Comparison of ENCODE assay signal across 9 cellular contexts in the genomic region with DNA sequence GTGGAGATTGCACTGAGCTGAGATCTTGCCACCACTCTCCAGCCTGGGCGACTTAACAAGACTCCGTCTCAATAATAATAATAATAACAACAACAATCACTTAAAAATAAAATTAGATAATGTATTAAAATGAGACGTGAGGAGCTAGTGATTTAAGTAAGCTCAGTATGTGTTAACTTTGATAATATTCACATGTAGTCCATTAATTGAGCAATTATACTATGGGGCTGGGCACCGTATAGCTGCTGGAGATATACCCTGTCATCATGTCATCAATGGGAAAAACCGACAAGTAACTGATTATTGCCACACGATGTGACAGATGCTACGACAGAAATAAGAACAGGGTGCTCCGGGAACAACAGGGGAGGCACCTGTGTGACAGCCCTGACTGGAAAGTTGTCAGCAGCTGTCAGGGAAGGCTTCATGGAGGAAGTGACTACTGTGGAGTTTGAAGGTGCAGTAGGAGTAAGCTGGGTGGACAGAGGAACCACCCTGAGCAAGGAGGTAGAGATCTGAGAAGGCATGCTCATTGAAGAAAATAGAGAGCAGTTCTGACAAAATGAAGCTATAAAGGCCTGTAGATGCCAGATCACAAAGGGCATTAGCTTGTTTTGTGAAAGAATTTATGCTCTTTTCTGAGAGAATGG. TPM values are rescaled to one million over a fixed set of nuclear protein-coding genes. Genes with fewer than 3 reads are reported as not detected.
DNase-seq lines count a peak whose midpoint lies in the region; ATAC-seq, FAIRE-seq and TF ChIP-seq lines count a peak whose summit lies in the region.
"Had no signal": no experiment of that assay in that cellular context is flagged by ENCODE, and none has a peak within 500 bp of the region (broad histone marks: within the 10 kb centered on the region; RNA-seq: fewer than 3 reads in every experiment).

No MANE protein-coding gene starts in this region.

- no peaks in the 10 kb centered on the region for H3K27me3 ChIP-seq in GM12878 (replicated peaks in 1 of 2; ENCODE audit: control insufficient read depth in 2 of 2, insufficient read depth in 2 of 2, low read length in 1 of 2)
- no peaks in the 10 kb centered on the region for H3K27me3 ChIP-seq in mucosa of stomach (ENCODE audit: control insufficient read depth, insufficient read depth, low read length)

- H2AFZ ChIP-seq in GM12878 (ENCODE audit: control insufficient read depth, low read depth, low read length) = peak overlapping the region; percentile 58

- peak; percentile 52 for FAIRE-seq in GM12878 (lab: Jason Lieb, UNC)

- in situ Hi-C loops in GM12878 (cut with MboI) = no loop called here

- H3K36me3 ChIP-seq in GM12878 (ENCODE audit: control insufficient read depth in 2 of 2, insufficient read depth in 2 of 2, low read length in 1 of 2) (no peaks in the 10 kb centered on the region), mucosa of stomach (ENCODE audit: control insufficient read depth, insufficient read depth, low read length) (no peaks in the 10 kb centered on the region)
- H3K36me3 ChIP-seq: neutrophil had no signal

- TF ChIP-seq CTCF in 22Rv1 (IDR thresholded peaks at IDR 0.05) (no peak), GM12878 (IDR thresholded peaks at IDR 0.05 in 2 of 3, conservative IDR thresholded peaks at IDR 0.05 in 1 of 3; ENCODE audit: control insufficient read depth in 2 of 3, extremely low read depth in 1 of 3, insufficient read depth in 1 of 3, low read depth in 3 of 3, low read length in 3 of 3) (no peak)

- no peak for TF ChIP-seq RAD21 in GM12878 (IDR thresholded peaks at IDR 0.05; ENCODE audit: insufficient read depth, low read depth, low read length)

- H3K9me3 ChIP-seq in GM12878 (replicated peaks; ENCODE audit: control insufficient read depth, insufficient read depth, low read length) (no peaks in the 10 kb centered on the region), mucosa of stomach (ENCODE audit: control insufficient read depth, low read length) (no peaks in the 10 kb centered on the region)
- H3K9me3 ChIP-seq: neutrophil had no signal

- ATAC-seq in HG02973 (IDR thresholded peaks at IDR 0.05; ENCODE audit: unreplicated experiment) = peak; percentile 1
- no peak for ATAC-seq in GM12878
- no peak for ATAC-seq in HG02588 (IDR thresholded peaks at IDR 0.05; ENCODE audit: unreplicated experiment)
- no peak for ATAC-seq in GM21528 (IDR thresholded peaks at IDR 0.05; ENCODE audit: low FRiP score, unreplicated experiment)

- no peak for TF ChIP-seq POLR2A in GM12878 (IDR thresholded peaks at IDR 0.05; ENCODE audit: low read depth, low read length)

- peak overlapping the region; percentile 98 for H3K27ac ChIP-seq in 22Rv1
- 0 out of 2 replicates have a peak overlapping the region, but pooled peaks have one; percentile 2 for H3K27ac ChIP-seq in GM12878 (ENCODE audit: control insufficient read depth, insufficient read depth)
- H3K27ac ChIP-seq: neutrophil had no signal

- peaks cover 39% of the 10 kb centered on the region for H3K79me2 ChIP-seq in GM12878 (ENCODE audit: control insufficient read depth, insufficient read depth, low read length)

- peaks cover 5% of the 10 kb centered on the region; the same call in 1 of the 2 replicates for H3K4me1 ChIP-seq in GM12878 (ENCODE audit: control insufficient read depth, insufficient read depth, low read length)
- peaks cover 5% of the 10 kb centered on the region for H3K4me1 ChIP-seq in mucosa of stomach (ENCODE audit: control insufficient read depth, insufficient read depth, low read length)

- CTCF ChIA-PET in GM12878 (lab: Yijun Ruan, JAX) = interaction anchor here (0.7 to 2.0 kb wide), 5 partner anchors 11 to 123 kb away, joined by 3 to 12 read pairs (median 3); partner anchors contain the start of gene KIF14

- H3K9ac ChIP-seq in GM12878 (ENCODE audit: control insufficient read depth, insufficient read depth, low read length) (no peak overlapping the region), mucosa of stomach (ENCODE audit: low read length) (peak overlapping the region; percentile 62)

- TF ChIP-seq EP300 in GM12878 (IDR thresholded peaks at IDR 0.05; ENCODE audit: borderline replicate concordance in 1 of 2, control insufficient read depth in 1 of 2, low read depth in 2 of 2, low read length in 2 of 2) = no peak

- H4K20me1 ChIP-seq in GM12878 (ENCODE audit: control insufficient read depth, insufficient read depth) = no peaks in the 10 kb centered on the region

- SMC1A ChIA-PET in GM12878 (lab: Charles Lee; ENCODE audit: uncharacterized antibody, unreplicated experiment) = interaction anchor here (0.6 to 3.7 kb wide), 15 partner anchors 8 to 122 kb away, joined by 3 to 17 read pairs (median 4); no protein-coding TSS in a partner anchor

- DNase-seq in GM12878 (ENCODE audit: low read depth, low spot score) (no peak), EL (no peak), NCI-H345 treated with DMSO at 0.1 percent for 48 hours (lab: John Stamatoyannopoulos, UW; ENCODE audit: unreplicated experiment) (no peak)

- intact Hi-C loops in GM12878 (cut with micrococcal nuclease; ENCODE audit: unreplicated experiment) = no loop called here

- RAD21 ChIA-PET in GM12878 (lab: Charles Lee; ENCODE audit: unreplicated experiment) = interaction anchor here (0.7 to 3.2 kb wide), 11 partner anchors 10 to 177 kb away, joined by 3 to 21 read pairs (median 4); partner anchors contain the start of genes DDX59 and KIF14

- H3K4me2 ChIP-seq in GM12878 (ENCODE audit: control insufficient read depth, insufficient read depth) = peak overlapping the region; percentile 81; the same call in 1 of the 2 replicates

- peak overlapping the region; percentile 99; the same call in 1 of the 2 replicates for H3K4me3 ChIP-seq in GM12878
- H3K4me3 ChIP-seq in mucosa of stomach (ENCODE audit: low read length) = no peak overlapping the region

- 84% methylated on average over 8 of the region's 8 CpGs for WGBS in GM12878 (ENCODE audit: insufficient coverage, insufficient replicate concordance, low lambda C conversion rate, missing lambda C conversion rate)

- no TSS peak for BruUV-seq in GM12878 (replicated peaks; lab: Mats Ljungman, UMichigan)

- POLR2A ChIA-PET in GM12878 (lab: Charles Lee) = interaction anchor here (1.2 to 2.7 kb wide), 4 partner anchors 37 to 85 kb away, joined by 3 to 21 read pairs (median 4); partner anchors contain the start of gene DDX59

TF ChIP-seq in GM12878, 131 proteins besides CTCF, POLR2A, EP300 and RAD21:
- TF ChIP-seq, protein P1, sequence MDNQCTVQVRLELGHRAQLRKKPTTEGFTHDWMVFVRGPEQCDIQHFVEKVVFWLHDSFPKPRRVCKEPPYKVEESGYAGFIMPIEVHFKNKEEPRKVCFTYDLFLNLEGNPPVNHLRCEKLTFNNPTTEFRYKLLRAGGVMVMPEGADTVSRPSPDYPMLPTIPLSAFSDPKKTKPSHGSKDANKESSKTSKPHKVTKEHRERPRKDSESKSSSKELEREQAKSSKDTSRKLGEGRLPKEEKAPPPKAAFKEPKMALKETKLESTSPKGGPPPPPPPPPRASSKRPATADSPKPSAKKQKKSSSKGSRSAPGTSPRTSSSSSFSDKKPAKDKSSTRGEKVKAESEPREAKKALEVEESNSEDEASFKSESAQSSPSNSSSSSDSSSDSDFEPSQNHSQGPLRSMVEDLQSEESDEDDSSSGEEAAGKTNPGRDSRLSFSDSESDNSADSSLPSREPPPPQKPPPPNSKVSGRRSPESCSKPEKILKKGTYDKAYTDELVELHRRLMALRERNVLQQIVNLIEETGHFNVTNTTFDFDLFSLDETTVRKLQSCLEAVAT (IDR thresholded peaks at IDR 0.05) = no peak
- TF ChIP-seq STAT3 (IDR thresholded peaks at IDR 0.05; ENCODE audit: low read depth, low read length) (no peak), SPI1 (IDR thresholded peaks at IDR 0.05; ENCODE audit: borderline replicate concordance, insufficient read depth, low read depth, low read length) (0 out of 2 replicates have a peak, but pooled peaks have one; percentile 13), IRF3 (IDR thresholded peaks at IDR 0.05) (no peak)

RNA-seq across cellular contexts. Expression of gene CAMSAP2, which starts 0.9 kb away (rescaled TPM):
- total RNA-seq in GM12878 (2013; cell fraction: nucleolus; rRNA removed) = 65.0 and 65.6 TPM in 2 replicates
- total RNA-seq in GM12878 (2014; rRNA removed) = 11.1 and 13.3 TPM in 2 replicates
- 19.8 and 20.1 TPM in 2 replicates for total RNA-seq in GM12878 (2014; rRNA removed; fragmentation: Illumina TruSeq; extraction: Trizol)
- total RNA-seq in GM12878 (2021) = 16.7 and 17.2 TPM in 2 replicates
- 2.8 TPM for polyA plus RNA-seq in GM12878 (2011; ENCODE audit: low read depth)
- polyA plus RNA-seq in GM12878 (2011; rRNA removed) = 8.6 and 11.8 TPM in 2 replicates
- 2.5 and 2.7 TPM in 2 replicates for polyA plus RNA-seq in GM12878 (2011; cell fraction: cytosol; rRNA removed)
- 7.9 and 8.3 TPM in 2 replicates for polyA plus RNA-seq in GM12878 (2011; cell fraction: nucleus; rRNA removed)
- 4.8 and 8.3 TPM in 2 replicates for polyA plus RNA-seq in GM12878 (2012)
- 18.1 and 21.3 TPM in 2 replicates for polyA plus RNA-seq in GM12878 (2014; fragmentation: Illumina TruSeq; extraction: Trizol)
- polyA plus RNA-seq in GM12878 (2014; fragmentation: Nextera tagmentation; extraction: Ambion mirVana) = 1 to 10 TPM; 5.0 to 6.4 TPM
- 6.7 and 7.5 TPM in 2 replicates for polyA plus RNA-seq in GM12878 (2014; rRNA removed)
- 1 to 10 TPM; 3.9 to 6.1 TPM for polyA plus RNA-seq in GM12878 (2016; fragmentation: Nextera tagmentation; extraction: Ambion mirVana)
- 10.9 and 15.0 TPM in 2 replicates for polyA minus RNA-seq in GM12878 (2011; rRNA and poly(A)+ RNA removed)
- polyA minus RNA-seq in GM12878 (2011; cell fraction: cytosol; rRNA and poly(A)+ RNA removed) = 4.1 and 4.8 TPM in 2 replicates
- polyA minus RNA-seq in GM12878 (2011; cell fraction: nucleus; rRNA and poly(A)+ RNA removed) = 7.3 and 13.8 TPM in 2 replicates
